In the genomic region with DNA sequence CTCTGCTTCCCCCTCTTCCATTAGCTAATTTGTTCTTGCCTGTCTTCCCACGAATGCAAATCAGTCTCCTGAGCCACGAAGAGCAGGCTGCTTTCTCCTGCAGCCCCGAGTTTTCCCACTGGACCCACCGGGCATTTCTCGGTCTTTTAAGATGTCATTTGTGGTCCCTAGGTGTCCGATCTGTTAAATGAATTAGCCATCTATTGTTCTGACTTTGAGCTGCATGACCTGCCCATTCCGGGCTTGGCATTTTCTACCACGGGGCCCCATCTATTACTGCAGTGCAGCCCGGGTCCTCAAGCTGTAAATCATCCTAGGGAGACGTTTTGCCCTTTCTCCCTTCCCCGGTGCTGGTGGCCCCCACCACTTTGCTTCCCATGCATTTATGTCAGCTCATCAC, we compare ENCODE assay signal across 7 cellular contexts.
"Had no signal": no experiment of that assay in that cellular context is flagged by ENCODE, and none has a peak within 500 bp of the region (broad histone marks: within the 10 kb centered on the region; RNA-seq: fewer than 3 reads in every experiment).

No MANE protein-coding gene starts in this region.

- ATAC-seq: GM23338, HepG2 had no signal

- H3K4me3 Mint-ChIP-seq: GM23338, H9, HFFc6, IgD-negative memory B cell had no signal

- DNase-seq: H9, HCEC 1CT, HFFc6, KBM-7 had no signal

- H3K9me3 Mint-ChIP-seq: H9 had no signal

- H3K4me1 Mint-ChIP-seq: GM23338, H9, IgD-negative memory B cell had no signal

- H3K36me3 Mint-ChIP-seq: IgD-negative memory B cell had no signal

- H3K27me3 Mint-ChIP-seq: IgD-negative memory B cell had no signal

- H3K27ac Mint-ChIP-seq: GM23338, HFFc6, IgD-negative memory B cell had no signal
